ENCODE assay signal across 9 cellular contexts in genomic region chr14:81625343-81625742, GRCh38.
DNase-seq lines count a peak whose midpoint lies in the region; ATAC-seq and TF ChIP-seq lines count a peak whose summit lies in the region.
"Had no signal": no experiment of that assay in that cellular context is flagged by ENCODE, and none has a peak within 500 bp of the region (broad histone marks: within the 10 kb centered on the region; RNA-seq: fewer than 3 reads in every experiment).

No MANE protein-coding gene starts in this region.

- peaks cover 3 to 7% of the 10 kb centered on the region in 2 donors for H3K27me3 Mint-ChIP-seq in natural killer cell treated with Interleukin-12 subunit alpha and Interleukin-12 subunit beta and Interleukin-15 and Interleukin-18, amount 100 ng/mL, for 72 hours

- no peaks in the 10 kb centered on the region for H3K36me3 ChIP-seq in kidney epithelial cell (ENCODE audit: control insufficient read depth, insufficient read depth, low read length)

- H3K4me1 Mint-ChIP-seq in natural killer cell treated with Interleukin-12 subunit alpha and Interleukin-12 subunit beta and Interleukin-15 and Interleukin-18, amount 100 ng/mL, for 72 hours (ENCODE audit: low read depth in 2 of 2) = no peaks in the 10 kb centered on the region

- H3K9me3 Mint-ChIP-seq in natural killer cell treated with Interleukin-12 subunit alpha and Interleukin-12 subunit beta and Interleukin-15 and Interleukin-18, amount 100 ng/mL, for 72 hours = no peaks in the 10 kb centered on the region
- no peaks in the 10 kb centered on the region for H3K9me3 Mint-ChIP-seq in activated naive CD4-positive, alpha-beta T cell treated with anti-CD3 and anti-CD28 coated beads, Interleukin-2, amount 50 U/mL, for 72 hours

- H3K36me3 Mint-ChIP-seq in natural killer cell treated with Interleukin-12 subunit alpha and Interleukin-12 subunit beta and Interleukin-15 and Interleukin-18, amount 100 ng/mL, for 72 hours = no peaks in the 10 kb centered on the region
- H3K36me3 Mint-ChIP-seq in activated naive CD4-positive, alpha-beta T cell treated with anti-CD3 and anti-CD28 coated beads, Interleukin-2, amount 50 U/mL, for 72 hours = no peaks in the 10 kb centered on the region

- no peak overlapping the region for H3K4me3 Mint-ChIP-seq in natural killer cell treated with Interleukin-12 subunit alpha and Interleukin-12 subunit beta and Interleukin-15 and Interleukin-18, amount 100 ng/mL, for 72 hours

- no peak overlapping the region for H3K4me3 ChIP-seq in kidney epithelial cell (ENCODE audit: low read depth, low read length)

- TF ChIP-seq CTCF in kidney epithelial cell (IDR thresholded peaks at IDR 0.05; ENCODE audit: insufficient read depth, low read length, poor library complexity, severe bottlenecking) = peak; percentile 27

- DNase-seq in NCI-H1105 treated with DMSO at 0.1 percent for 48 hours (lab: John Stamatoyannopoulos, UW) = peak; percentile 75
- peak; percentile 70 for DNase-seq in SW480 (ENCODE audit: low spot score)
- DNase-seq in kidney epithelial cell (ENCODE audit: low read depth) = peak; percentile 4
- DNase-seq in natural killer cell treated with Interleukin-12 subunit alpha and Interleukin-12 subunit beta and Interleukin-15 and Interleukin-18, amount 100 ng/mL, for 72 hours (ENCODE audit: low spot score) = no peak
- DNase-seq in activated CD4-positive, CD25-positive, alpha-beta regulatory T cell (lab: John Stamatoyannopoulos, UW) = no peak
- no peak for DNase-seq in activated naive CD4-positive, alpha-beta T cell treated with anti-CD3 and anti-CD28 coated beads, Interleukin-2, amount 50 U/mL, for 72 hours (ENCODE audit: low spot score in 2 of 2)
- DNase-seq: IMR-90 had no signal

- peak; percentile 44 for ATAC-seq in GM19043 (IDR thresholded peaks at IDR 0.05; ENCODE audit: low read depth, unreplicated experiment)
- no peak for ATAC-seq in GM18519 (IDR thresholded peaks at IDR 0.05; ENCODE audit: low FRiP score, unreplicated experiment)
- ATAC-seq in natural killer cell treated with Interleukin-12 subunit alpha and Interleukin-12 subunit beta and Interleukin-15 and Interleukin-18, amount 100 ng/mL, for 72 hours = no peak
- no peak for ATAC-seq in activated naive CD4-positive, alpha-beta T cell treated with anti-CD3 and anti-CD28 coated beads, Interleukin-2, amount 50 U/mL, for 72 hours

- no peak overlapping the region for H3K27ac Mint-ChIP-seq in natural killer cell treated with Interleukin-12 subunit alpha and Interleukin-12 subunit beta and Interleukin-15 and Interleukin-18, amount 100 ng/mL, for 72 hours
- H3K27ac Mint-ChIP-seq in activated naive CD4-positive, alpha-beta T cell treated with anti-CD3 and anti-CD28 coated beads, Interleukin-2, amount 50 U/mL, for 72 hours = no peak overlapping the region

- no peaks in the 10 kb centered on the region for H3K27me3 ChIP-seq in kidney epithelial cell (ENCODE audit: control insufficient read depth, insufficient read depth, low read length)

Comparison
In these comparisons a context has a peak if more than half of its experiments do, and no peak if none do; other contexts are left out.
1. DNase-seq: peak in NCI-H1105 treated with DMSO at 0.1 percent for 48 hours (single experiment), SW480 (single experiment) and kidney epithelial cell (single experiment); none in natural killer cell treated with Interleukin-12 subunit alpha and Interleukin-12 subunit beta and Interleukin-15 and Interleukin-18, amount 100 ng/mL, for 72 hours (single experiment), activated CD4-positive, CD25-positive, alpha-beta regulatory T cell (0 of 4) and activated naive CD4-positive, alpha-beta T cell treated with anti-CD3 and anti-CD28 coated beads, Interleukin-2, amount 50 U/mL, for 72 hours (0 of 2).